1 cellular context compared by ENCODE assay signal in the genomic region with DNA sequence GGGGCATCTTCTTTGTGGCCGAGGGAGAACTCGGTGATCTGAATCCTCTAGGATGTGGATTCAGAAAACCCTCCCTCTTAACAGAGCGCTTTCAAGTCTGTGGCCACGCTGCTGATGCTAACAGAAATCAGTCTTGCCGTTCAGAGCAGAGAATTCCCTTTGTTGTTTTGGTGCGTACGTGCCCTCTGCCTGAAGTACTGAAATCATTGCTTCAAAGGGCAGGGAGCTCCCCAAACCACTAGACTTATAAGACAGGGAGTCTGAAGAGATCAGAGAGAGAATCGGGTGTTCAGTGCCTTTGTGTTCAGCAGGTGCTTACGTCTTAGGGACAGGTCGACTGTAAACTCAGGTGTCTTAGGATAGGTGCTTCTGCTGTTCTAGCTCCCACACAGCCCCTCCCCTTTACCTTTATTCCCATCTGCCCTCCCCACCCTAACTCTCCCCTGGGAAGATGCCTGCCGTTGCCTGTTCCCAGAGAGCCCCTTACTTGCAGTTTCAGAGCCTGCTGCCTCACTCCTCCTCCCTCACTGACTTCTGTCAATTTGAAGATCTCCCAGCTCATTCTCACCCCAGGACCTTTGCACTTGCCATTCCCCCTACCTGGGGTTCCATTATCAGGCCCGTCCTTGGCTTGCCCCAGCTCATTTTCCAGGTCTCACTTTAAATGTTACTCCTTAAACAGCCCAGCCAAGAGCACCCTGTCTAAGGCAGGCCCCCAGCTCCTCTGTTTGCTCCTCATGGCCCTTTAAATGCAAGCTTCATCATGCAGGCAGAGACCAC.
TF ChIP-seq lines count a peak whose summit lies in the region.

No MANE protein-coding gene starts in this region.

TF ChIP-seq in WTC11, 78 proteins besides CTCF, POLR2A, EP300 and RAD21 (continued from another document):
- TF ChIP-seq, protein P1, sequence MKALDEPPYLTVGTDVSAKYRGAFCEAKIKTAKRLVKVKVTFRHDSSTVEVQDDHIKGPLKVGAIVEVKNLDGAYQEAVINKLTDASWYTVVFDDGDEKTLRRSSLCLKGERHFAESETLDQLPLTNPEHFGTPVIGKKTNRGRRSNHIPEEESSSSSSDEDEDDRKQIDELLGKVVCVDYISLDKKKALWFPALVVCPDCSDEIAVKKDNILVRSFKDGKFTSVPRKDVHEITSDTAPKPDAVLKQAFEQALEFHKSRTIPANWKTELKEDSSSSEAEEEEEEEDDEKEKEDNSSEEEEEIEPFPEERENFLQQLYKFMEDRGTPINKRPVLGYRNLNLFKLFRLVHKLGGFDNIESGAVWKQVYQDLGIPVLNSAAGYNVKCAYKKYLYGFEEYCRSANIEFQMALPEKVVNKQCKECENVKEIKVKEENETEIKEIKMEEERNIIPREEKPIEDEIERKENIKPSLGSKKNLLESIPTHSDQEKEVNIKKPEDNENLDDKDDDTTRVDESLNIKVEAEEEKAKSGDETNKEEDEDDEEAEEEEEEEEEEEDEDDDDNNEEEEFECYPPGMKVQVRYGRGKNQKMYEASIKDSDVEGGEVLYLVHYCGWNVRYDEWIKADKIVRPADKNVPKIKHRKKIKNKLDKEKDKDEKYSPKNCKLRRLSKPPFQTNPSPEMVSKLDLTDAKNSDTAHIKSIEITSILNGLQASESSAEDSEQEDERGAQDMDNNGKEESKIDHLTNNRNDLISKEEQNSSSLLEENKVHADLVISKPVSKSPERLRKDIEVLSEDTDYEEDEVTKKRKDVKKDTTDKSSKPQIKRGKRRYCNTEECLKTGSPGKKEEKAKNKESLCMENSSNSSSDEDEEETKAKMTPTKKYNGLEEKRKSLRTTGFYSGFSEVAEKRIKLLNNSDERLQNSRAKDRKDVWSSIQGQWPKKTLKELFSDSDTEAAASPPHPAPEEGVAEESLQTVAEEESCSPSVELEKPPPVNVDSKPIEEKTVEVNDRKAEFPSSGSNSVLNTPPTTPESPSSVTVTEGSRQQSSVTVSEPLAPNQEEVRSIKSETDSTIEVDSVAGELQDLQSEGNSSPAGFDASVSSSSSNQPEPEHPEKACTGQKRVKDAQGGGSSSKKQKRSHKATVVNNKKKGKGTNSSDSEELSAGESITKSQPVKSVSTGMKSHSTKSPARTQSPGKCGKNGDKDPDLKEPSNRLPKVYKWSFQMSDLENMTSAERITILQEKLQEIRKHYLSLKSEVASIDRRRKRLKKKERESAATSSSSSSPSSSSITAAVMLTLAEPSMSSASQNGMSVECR (CRISPR knock-in tag; IDR thresholded peaks at IDR 0.05; ENCODE audit: borderline replicate concordance) = no peak
- TF ChIP-seq, protein P2, sequence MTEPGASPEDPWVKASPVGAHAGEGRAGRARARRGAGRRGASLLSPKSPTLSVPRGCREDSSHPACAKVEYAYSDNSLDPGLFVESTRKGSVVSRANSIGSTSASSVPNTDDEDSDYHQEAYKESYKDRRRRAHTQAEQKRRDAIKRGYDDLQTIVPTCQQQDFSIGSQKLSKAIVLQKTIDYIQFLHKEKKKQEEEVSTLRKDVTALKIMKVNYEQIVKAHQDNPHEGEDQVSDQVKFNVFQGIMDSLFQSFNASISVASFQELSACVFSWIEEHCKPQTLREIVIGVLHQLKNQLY (CRISPR knock-in tag; IDR thresholded peaks at IDR 0.05) = no peak
- no peak for TF ChIP-seq PRRX2 (CRISPR knock-in tag; IDR thresholded peaks at IDR 0.05)
- TF ChIP-seq, protein P3, sequence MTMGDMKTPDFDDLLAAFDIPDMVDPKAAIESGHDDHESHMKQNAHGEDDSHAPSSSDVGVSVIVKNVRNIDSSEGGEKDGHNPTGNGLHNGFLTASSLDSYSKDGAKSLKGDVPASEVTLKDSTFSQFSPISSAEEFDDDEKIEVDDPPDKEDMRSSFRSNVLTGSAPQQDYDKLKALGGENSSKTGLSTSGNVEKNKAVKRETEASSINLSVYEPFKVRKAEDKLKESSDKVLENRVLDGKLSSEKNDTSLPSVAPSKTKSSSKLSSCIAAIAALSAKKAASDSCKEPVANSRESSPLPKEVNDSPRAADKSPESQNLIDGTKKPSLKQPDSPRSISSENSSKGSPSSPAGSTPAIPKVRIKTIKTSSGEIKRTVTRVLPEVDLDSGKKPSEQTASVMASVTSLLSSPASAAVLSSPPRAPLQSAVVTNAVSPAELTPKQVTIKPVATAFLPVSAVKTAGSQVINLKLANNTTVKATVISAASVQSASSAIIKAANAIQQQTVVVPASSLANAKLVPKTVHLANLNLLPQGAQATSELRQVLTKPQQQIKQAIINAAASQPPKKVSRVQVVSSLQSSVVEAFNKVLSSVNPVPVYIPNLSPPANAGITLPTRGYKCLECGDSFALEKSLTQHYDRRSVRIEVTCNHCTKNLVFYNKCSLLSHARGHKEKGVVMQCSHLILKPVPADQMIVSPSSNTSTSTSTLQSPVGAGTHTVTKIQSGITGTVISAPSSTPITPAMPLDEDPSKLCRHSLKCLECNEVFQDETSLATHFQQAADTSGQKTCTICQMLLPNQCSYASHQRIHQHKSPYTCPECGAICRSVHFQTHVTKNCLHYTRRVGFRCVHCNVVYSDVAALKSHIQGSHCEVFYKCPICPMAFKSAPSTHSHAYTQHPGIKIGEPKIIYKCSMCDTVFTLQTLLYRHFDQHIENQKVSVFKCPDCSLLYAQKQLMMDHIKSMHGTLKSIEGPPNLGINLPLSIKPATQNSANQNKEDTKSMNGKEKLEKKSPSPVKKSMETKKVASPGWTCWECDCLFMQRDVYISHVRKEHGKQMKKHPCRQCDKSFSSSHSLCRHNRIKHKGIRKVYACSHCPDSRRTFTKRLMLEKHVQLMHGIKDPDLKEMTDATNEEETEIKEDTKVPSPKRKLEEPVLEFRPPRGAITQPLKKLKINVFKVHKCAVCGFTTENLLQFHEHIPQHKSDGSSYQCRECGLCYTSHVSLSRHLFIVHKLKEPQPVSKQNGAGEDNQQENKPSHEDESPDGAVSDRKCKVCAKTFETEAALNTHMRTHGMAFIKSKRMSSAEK (CRISPR knock-in tag; IDR thresholded peaks at IDR 0.05; ENCODE audit: borderline replicate concordance) = no peak
- TF ChIP-seq, protein P4, sequence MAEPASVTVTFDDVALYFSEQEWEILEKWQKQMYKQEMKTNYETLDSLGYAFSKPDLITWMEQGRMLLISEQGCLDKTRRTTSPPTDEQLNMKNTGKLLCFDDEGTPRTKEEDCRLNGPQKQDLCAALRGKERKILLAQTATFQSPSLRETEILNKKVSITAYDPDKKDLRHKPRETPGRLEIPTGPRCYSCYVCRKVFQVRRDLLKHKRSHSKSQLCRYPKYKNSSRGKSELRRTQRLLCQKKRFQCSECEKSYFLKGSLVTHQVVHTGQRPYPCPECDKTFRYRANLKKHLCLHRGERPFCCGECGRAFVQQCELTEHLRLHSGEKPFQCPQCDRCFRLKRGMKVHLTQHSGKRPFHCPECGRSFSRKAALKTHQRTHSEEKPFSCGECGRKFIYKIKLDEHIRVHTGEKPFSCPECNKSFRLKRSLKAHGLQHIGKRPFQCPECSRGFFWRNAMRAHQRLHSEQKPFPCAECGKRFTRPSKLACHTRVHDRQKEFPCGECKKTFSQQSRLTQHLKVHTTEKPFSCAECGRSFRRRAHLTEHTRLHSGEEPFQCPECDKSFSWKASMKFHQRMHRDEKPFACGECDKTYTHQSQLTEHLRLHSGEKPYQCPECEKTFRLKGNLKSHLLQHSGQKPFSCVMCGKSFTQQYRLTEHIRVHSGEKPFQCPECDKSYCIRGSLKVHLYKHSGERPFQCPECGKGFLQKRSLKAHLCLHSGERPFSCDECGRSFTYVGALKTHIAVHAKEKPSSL (CRISPR knock-in tag; conservative IDR thresholded peaks at IDR 0.05) = no peak
- no peak for TF ChIP-seq ZNF423 (CRISPR knock-in tag; IDR thresholded peaks at IDR 0.05)
- TF ChIP-seq ZNF671 (CRISPR knock-in tag; IDR thresholded peaks at IDR 0.05) = no peak
- no peak for TF ChIP-seq TEAD1 (CRISPR knock-in tag; IDR thresholded peaks at IDR 0.05)
